In the genomic region with DNA sequence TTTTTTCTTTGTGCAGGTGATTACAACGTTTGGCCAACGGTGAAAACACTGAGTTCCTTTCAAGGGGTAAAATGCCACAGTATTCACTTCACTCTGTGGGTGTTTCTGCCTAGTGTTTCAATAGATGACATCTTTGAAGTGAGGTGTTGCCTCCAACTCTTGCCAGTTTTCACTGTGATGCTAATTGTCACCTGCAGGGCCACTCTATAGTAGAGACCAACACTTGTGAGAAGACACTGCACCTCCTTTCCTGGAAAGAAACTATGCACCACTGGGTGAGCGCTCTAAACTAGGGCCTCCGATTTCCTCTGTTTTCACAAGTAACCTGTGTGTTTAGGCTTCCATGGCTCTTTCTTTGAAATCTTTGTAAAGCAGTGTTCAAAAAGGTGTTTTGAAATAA, we compare ENCODE assay signal across 22 cellular contexts.
A peak's percentile ranks its signal among the peaks of the same experiment; 100 is the strongest.
DNase-seq lines count a peak whose midpoint lies in the region; ATAC-seq, FAIRE-seq and TF ChIP-seq lines count a peak whose summit lies in the region.
"Had no signal": no experiment of that assay in that cellular context is flagged by ENCODE, and none has a peak within 500 bp of the region (broad histone marks: within the 10 kb centered on the region; RNA-seq: fewer than 3 reads in every experiment).

No MANE protein-coding gene starts in this region.

- intact Hi-C loops in HepG2 (cut with micrococcal nuclease; ENCODE audit: unreplicated experiment) (no loop called here), right lobe of liver (cut with DNase I) (no loop called here), K562 (cut with micrococcal nuclease) (no loop called here)

- DNase-seq in HepG2 (ENCODE audit: low spot score) (no peak), right lobe of liver (no peak), K562 (ENCODE audit: extremely low read depth in 1 of 4, low spot score in 3 of 4) (peak in 2 of 4 experiments; percentile 16 to 22), RKO (ENCODE audit: low spot score) (no peak), kidney tubule cell (ENCODE audit: low spot score) (no peak)
- DNase-seq in activated CD8-positive, alpha-beta memory T cell treated with anti-CD3 and anti-CD28 coated beads, Interleukin-2, amount 50 U/mL, for 4 hours, result no peak
- no peak for DNase-seq in T-helper 2 cell treated with Interferon-gamma antibody and Interleukin-4, amounts not matched to agents 5 μg/mL and 100 μg/mL, for 36 hours (ENCODE audit: low spot score)
- DNase-seq: 8988T; GDM1; HCEC 1CT; MV-4-11; NCI-H1417 treated with DMSO at 0.1 percent for 48 hours; NCI-H187 treated with DMSO at 0.1 percent for 48 hours; NCI-H2227 treated with DMSO at 0.1 percent for 48 hours; NCI-H524 treated with DMSO at 0.1 percent for 48 hours; NK-92 treated with Interleukin-12 subunit alpha and Interleukin-12 subunit beta, amount 100 ng/mL, for 24 hours; SHP77 had no signal

- H3K36me3 ChIP-seq in HepG2 (replicated peaks in 1 of 2; ENCODE audit: control insufficient read depth in 1 of 2, insufficient read depth in 2 of 2, low read length in 2 of 2) (no peaks in the 10 kb centered on the region; a peak in 1 of 5 replicates), right lobe of liver (no peaks in the 10 kb centered on the region), K562 (ENCODE audit: control insufficient read depth, insufficient read depth, low read length) (no peaks in the 10 kb centered on the region), iPS-20b (ENCODE audit: insufficient read depth, low read depth, low read length) (no peaks in the 10 kb centered on the region)

- POLR2A ChIA-PET in HepG2 (lab: Yijun Ruan, JAX) (no interaction called here), K562 (lab: Yijun Ruan, JAX) (no interaction called here)

- H3K9me3 Mint-ChIP-seq in T-helper 2 cell treated with Interferon-gamma antibody and Interleukin-4, amounts not matched to agents 5 μg/mL and 100 μg/mL, for 36 hours, result no peaks in the 10 kb centered on the region

- no peak overlapping the region for H3K4me3 Mint-ChIP-seq in T-helper 2 cell treated with Interferon-gamma antibody and Interleukin-4, amounts not matched to agents 5 μg/mL and 100 μg/mL, for 36 hours
- H3K4me3 Mint-ChIP-seq: CD14-positive monocyte had no signal

- H3K79me2 ChIP-seq in HepG2 (ENCODE audit: insufficient read depth, low read length), result peaks cover 7% of the 10 kb centered on the region
- H3K79me2 ChIP-seq in K562 (ENCODE audit: control insufficient read depth, insufficient read depth, low read length), result no peaks in the 10 kb centered on the region

- TF ChIP-seq POLR2A in HepG2 (IDR thresholded peaks at IDR 0.05; ENCODE audit: insufficient read depth in 1 of 2, low read depth in 2 of 2, low read length in 2 of 2), result no peak
- TF ChIP-seq POLR2A in right lobe of liver (IDR thresholded peaks at IDR 0.05), result no peak
- no peak for TF ChIP-seq POLR2A in K562 (conservative IDR thresholded peaks at IDR 0.05)

- ATAC-seq in HepG2 (peak; percentile 52; the same call in 2 of the 3 replicates), right lobe of liver (no peak), K562 (peak; percentile 80)

- CTCF ChIA-PET in HepG2 (lab: Yijun Ruan, JAX; ENCODE audit: low intra/inter-chr PET ratio, low total read pairs) (no interaction called here), K562 (lab: Yijun Ruan, JAX; ENCODE audit: low intra/inter-chr PET ratio) (no interaction called here)

- H3K27me3 ChIP-seq in HepG2 (ENCODE audit: control insufficient read depth in 1 of 2, insufficient read depth in 2 of 2, low read length in 2 of 2) (no peaks in the 10 kb centered on the region), right lobe of liver (no peaks in the 10 kb centered on the region), K562 (ENCODE audit: control insufficient read depth in 2 of 2, insufficient read depth in 2 of 2, low read length in 2 of 2) (no peaks in the 10 kb centered on the region), iPS-20b (ENCODE audit: insufficient read depth, low read length) (peaks cover 15% of the 10 kb centered on the region; the same call in 1 of the 2 replicates)

- in situ Hi-C loops in HepG2 (cut with HindIII; ENCODE audit: extremely low pct_ligation_motif_present, low pct_unique_long_range_greater_than_20kb), result no loop called here
- in situ Hi-C loops in K562 (cut with MboI), result no loop called here

- 94% methylated on average over 4 of the region's 4 CpGs for WGBS in HepG2 (ENCODE audit: low lambda C conversion rate)
- 72% methylated on average over 3 of the region's 4 CpGs for WGBS in right lobe of liver (ENCODE audit: insufficient coverage, low coverage, low lambda C conversion rate, missing lambda C conversion rate)
- WGBS in K562 (ENCODE audit: insufficient coverage, low coverage, missing lambda C conversion rate), result 30% methylated on average over 4 of the region's 4 CpGs

- no peak overlapping the region for H3K9ac ChIP-seq in HepG2 (ENCODE audit: insufficient read depth, low read depth, low read length)
- H3K9ac ChIP-seq in K562 (ENCODE audit: insufficient read depth in 1 of 2, low read depth in 2 of 2, low read length in 2 of 2), result no peak overlapping the region
- no peak overlapping the region for H3K9ac ChIP-seq in iPS-20b (ENCODE audit: low read depth, low read length)
- H3K9ac ChIP-seq: KMS-11 had no signal

- no peak overlapping the region for H2AFZ ChIP-seq in HepG2 (ENCODE audit: low read length)
- no peak overlapping the region for H2AFZ ChIP-seq in K562 (ENCODE audit: low read depth, low read length)

- no peak for FAIRE-seq in HepG2 (lab: Jason Lieb, UNC)
- no peak for FAIRE-seq in K562 (lab: Jason Lieb, UNC)
- FAIRE-seq: RCC 7860 had no signal

- H3K4me2 ChIP-seq in HepG2 (ENCODE audit: low read depth, low read length) (no peak overlapping the region), K562 (ENCODE audit: insufficient read depth, low read length) (no peak overlapping the region)
- H3K4me2 ChIP-seq: KMS-11 had no signal

- H4K20me1 ChIP-seq in HepG2 (ENCODE audit: insufficient read depth, low read length) (no peaks in the 10 kb centered on the region), K562 (replicated peaks; ENCODE audit: control insufficient read depth, insufficient read depth, low read length) (no peaks in the 10 kb centered on the region)

- H3K9me3 ChIP-seq in HepG2 (ENCODE audit: low read length), result no peaks in the 10 kb centered on the region
- no peaks in the 10 kb centered on the region for H3K9me3 ChIP-seq in right lobe of liver
- no peaks in the 10 kb centered on the region for H3K9me3 ChIP-seq in K562 (replicated peaks; ENCODE audit: control insufficient read depth, insufficient read depth, low read depth, low read length)
- no peaks in the 10 kb centered on the region for H3K9me3 ChIP-seq in iPS-20b (ENCODE audit: insufficient read depth, low read depth, low read length)

- TF ChIP-seq RAD21 in HepG2 (CRISPR knock-in tag; IDR thresholded peaks at IDR 0.05) (no peak), K562 (CRISPR knock-in tag; conservative IDR thresholded peaks at IDR 0.05 in 1 of 2, IDR thresholded peaks at IDR 0.05 in 1 of 2) (peak in 1 of 2 experiments; percentile 11; a peak in 1 of 4 replicates)

- no peaks in the 10 kb centered on the region for H3K36me3 Mint-ChIP-seq in T-helper 2 cell treated with Interferon-gamma antibody and Interleukin-4, amounts not matched to agents 5 μg/mL and 100 μg/mL, for 36 hours (ENCODE audit: low read depth)
- H3K36me3 Mint-ChIP-seq: CD14-positive monocyte had no signal

- H3K4me3 ChIP-seq in HepG2 (replicated peaks in 1 of 3; ENCODE audit: insufficient read depth in 1 of 3, low read depth in 2 of 3, low read length in 3 of 3), result no peak overlapping the region
- H3K4me3 ChIP-seq in right lobe of liver, result no peak overlapping the region
- no peak overlapping the region for H3K4me3 ChIP-seq in K562
- H3K4me3 ChIP-seq in iPS-20b (ENCODE audit: low read length), result 0 out of 2 replicates have a peak overlapping the region, but pooled peaks have one; percentile 11
- H3K4me3 ChIP-seq: SK-N-MC had no signal

- H3K4me1 ChIP-seq in HepG2 (ENCODE audit: insufficient read depth, low read length) (peaks cover 37% of the 10 kb centered on the region), right lobe of liver (peaks cover 0 to 13% (median 6%) of the 10 kb centered on the region in 4 donors), K562 (replicated peaks in 1 of 2; ENCODE audit: control insufficient read depth in 2 of 2, insufficient read depth in 2 of 2, low read length in 2 of 2) (no peaks in the 10 kb centered on the region), iPS-20b (ENCODE audit: insufficient read depth, low read length) (peaks cover 12% of the 10 kb centered on the region; the same call in 1 of the 2 replicates)

- H3K27me3 Mint-ChIP-seq in T-helper 2 cell treated with Interferon-gamma antibody and Interleukin-4, amounts not matched to agents 5 μg/mL and 100 μg/mL, for 36 hours (ENCODE audit: low read depth), result no peaks in the 10 kb centered on the region

- no peak overlapping the region for H3K27ac ChIP-seq in HepG2 (ENCODE audit: extremely low read length, insufficient read depth, low read length)
- no peak overlapping the region for H3K27ac ChIP-seq in right lobe of liver
- H3K27ac ChIP-seq in K562 (ENCODE audit: extremely low read depth, low read depth, low read length), result no peak overlapping the region
- H3K27ac ChIP-seq in iPS-20b (ENCODE audit: low read length), result no peak overlapping the region
- H3K27ac ChIP-seq: KMS-11, SK-N-MC had no signal

- TF ChIP-seq EP300 in HepG2 (IDR thresholded peaks at IDR 0.05; ENCODE audit: low read depth in 2 of 2, low read length in 2 of 2) (no peak), HepG2 (CRISPR knock-in tag; IDR thresholded peaks at IDR 0.05; ENCODE audit: borderline replicate concordance) (no peak), K562 (IDR thresholded peaks at IDR 0.05; ENCODE audit: low read length) (no peak)

- BruUV-seq in HepG2 (replicated peaks; lab: Mats Ljungman, UMichigan) (no TSS peak), K562 (replicated peaks; lab: Mats Ljungman, UMichigan) (no TSS peak)

- H3K27ac Mint-ChIP-seq in T-helper 2 cell treated with Interferon-gamma antibody and Interleukin-4, amounts not matched to agents 5 μg/mL and 100 μg/mL, for 36 hours, result no peak overlapping the region
- H3K27ac Mint-ChIP-seq: CD14-positive monocyte had no signal

- TF ChIP-seq CTCF in HepG2 (CRISPR knock-in tag; IDR thresholded peaks at IDR 0.05) (no peak), right lobe of liver (IDR thresholded peaks at IDR 0.05) (no peak), K562 (IDR thresholded peaks at IDR 0.05 in 2 of 3, conservative IDR thresholded peaks at IDR 0.05 in 1 of 3; ENCODE audit: insufficient read depth in 2 of 3, low read depth in 1 of 3, low read length in 3 of 3) (no peak)

- H3K4me1 Mint-ChIP-seq in T-helper 2 cell treated with Interferon-gamma antibody and Interleukin-4, amounts not matched to agents 5 μg/mL and 100 μg/mL, for 36 hours (ENCODE audit: low read depth), result no peaks in the 10 kb centered on the region
- H3K4me1 Mint-ChIP-seq: CD14-positive monocyte had no signal

- H3K9me1 ChIP-seq in K562 (ENCODE audit: control insufficient read depth, insufficient read depth, low read length), result no peaks in the 10 kb centered on the region

TF ChIP-seq in HepG2, 621 proteins besides CTCF, POLR2A, EP300 and RAD21 (continues in another document):
- TF ChIP-seq ZNF446 (CRISPR knock-in tag; IDR thresholded peaks at IDR 0.05), result no peak
- TF ChIP-seq ZNF468 (CRISPR knock-in tag; IDR thresholded peaks at IDR 0.05), result no peak
- TF ChIP-seq MLLT10 (CRISPR knock-in tag; IDR thresholded peaks at IDR 0.05), result no peak

TF ChIP-seq in K562, 482 proteins besides CTCF, POLR2A, EP300 and RAD21 (continues in another document):
- TF ChIP-seq HCFC1 (IDR thresholded peaks at IDR 0.05; ENCODE audit: low read depth, low read length), result no peak
- no peak for TF ChIP-seq CBX3 (IDR thresholded peaks at IDR 0.05; ENCODE audit: borderline replicate concordance in 1 of 2, low read length in 2 of 2)

Comparison
In these comparisons a context has a peak if more than half of its experiments do, and no peak if none do; other contexts are left out.
1. ATAC-seq: peak in HepG2 (single experiment) and K562 (single experiment); none in right lobe of liver (0 of 4).